8 cellular contexts compared by ENCODE assay signal in the genomic region with DNA sequence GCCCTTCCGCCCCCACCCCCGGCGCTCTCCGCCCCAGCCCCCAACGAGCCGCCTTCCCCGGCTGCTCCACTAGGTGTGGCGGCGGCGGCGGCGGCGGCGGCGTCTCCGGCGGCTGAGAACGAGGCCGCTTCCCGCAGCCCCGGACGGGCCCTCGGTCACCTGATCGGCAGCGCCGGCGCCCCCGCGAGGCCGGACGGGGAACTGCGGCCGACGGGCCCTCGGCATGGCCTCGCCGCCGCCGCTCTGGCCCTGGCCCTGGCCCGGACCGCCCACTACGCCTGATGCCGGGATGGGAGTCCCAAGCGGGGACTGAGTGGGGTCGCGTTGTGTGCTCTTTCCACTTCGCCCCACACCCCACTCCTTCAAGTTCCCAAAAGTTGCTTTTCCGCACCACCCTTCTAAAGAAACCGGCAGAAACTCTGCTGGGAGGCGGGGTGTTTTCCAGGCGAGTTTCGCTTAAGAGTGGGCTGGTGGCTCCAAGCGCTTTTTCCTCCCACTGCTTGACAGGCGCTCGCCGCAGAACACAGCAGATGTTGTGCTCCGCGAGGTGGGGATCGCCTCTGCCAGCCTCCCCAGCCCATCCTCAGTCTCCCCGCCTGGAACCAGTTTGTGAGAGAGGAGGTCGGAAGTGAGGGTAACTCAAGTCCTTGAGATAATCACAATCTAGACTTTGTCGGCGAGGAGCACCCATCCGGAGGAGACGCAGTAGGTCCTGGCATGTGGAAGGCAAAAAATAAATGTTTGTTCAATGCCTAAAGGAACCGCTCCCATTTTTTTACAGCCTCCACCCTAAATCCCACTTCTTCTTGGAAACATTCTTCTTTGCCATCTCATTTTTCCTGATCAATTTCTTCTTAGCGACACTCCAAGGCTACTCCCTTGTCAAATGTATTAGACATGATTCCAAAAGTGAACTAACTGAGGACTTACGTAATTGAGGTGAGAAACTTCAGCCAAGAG. TPM values are rescaled to one million over a fixed set of nuclear protein-coding genes. Genes with fewer than 3 reads are reported as not detected.
A peak's percentile ranks its signal among the peaks of the same experiment; 100 is the strongest.
DNase-seq lines count a peak whose midpoint lies in the region; ATAC-seq, FAIRE-seq and TF ChIP-seq lines count a peak whose summit lies in the region.

A gene with protein sequence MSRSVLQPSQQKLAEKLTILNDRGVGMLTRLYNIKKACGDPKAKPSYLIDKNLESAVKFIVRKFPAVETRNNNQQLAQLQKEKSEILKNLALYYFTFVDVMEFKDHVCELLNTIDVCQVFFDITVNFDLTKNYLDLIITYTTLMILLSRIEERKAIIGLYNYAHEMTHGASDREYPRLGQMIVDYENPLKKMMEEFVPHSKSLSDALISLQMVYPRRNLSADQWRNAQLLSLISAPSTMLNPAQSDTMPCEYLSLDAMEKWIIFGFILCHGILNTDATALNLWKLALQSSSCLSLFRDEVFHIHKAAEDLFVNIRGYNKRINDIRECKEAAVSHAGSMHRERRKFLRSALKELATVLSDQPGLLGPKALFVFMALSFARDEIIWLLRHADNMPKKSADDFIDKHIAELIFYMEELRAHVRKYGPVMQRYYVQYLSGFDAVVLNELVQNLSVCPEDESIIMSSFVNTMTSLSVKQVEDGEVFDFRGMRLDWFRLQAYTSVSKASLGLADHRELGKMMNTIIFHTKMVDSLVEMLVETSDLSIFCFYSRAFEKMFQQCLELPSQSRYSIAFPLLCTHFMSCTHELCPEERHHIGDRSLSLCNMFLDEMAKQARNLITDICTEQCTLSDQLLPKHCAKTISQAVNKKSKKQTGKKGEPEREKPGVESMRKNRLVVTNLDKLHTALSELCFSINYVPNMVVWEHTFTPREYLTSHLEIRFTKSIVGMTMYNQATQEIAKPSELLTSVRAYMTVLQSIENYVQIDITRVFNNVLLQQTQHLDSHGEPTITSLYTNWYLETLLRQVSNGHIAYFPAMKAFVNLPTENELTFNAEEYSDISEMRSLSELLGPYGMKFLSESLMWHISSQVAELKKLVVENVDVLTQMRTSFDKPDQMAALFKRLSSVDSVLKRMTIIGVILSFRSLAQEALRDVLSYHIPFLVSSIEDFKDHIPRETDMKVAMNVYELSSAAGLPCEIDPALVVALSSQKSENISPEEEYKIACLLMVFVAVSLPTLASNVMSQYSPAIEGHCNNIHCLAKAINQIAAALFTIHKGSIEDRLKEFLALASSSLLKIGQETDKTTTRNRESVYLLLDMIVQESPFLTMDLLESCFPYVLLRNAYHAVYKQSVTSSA (minus strand): TSS at position 117 of the 960 bp plus-strand sequence. CDS start 358 bp downstream, outside the sequence.

- peaks cover 26% of the 10 kb centered on the region; the same call in 1 of the 2 replicates for H3K4me1 ChIP-seq in iPS-20b (ENCODE audit: insufficient read depth, low read length)
- peaks cover 20% of the 10 kb centered on the region for H3K4me1 ChIP-seq in skeletal muscle satellite cell (ENCODE audit: control insufficient read depth, insufficient read depth, low read length)

- H3K36me3 ChIP-seq in bronchial epithelial cell (ENCODE audit: control insufficient read depth, insufficient read depth, low read length): no peaks in the 10 kb centered on the region
- H3K36me3 ChIP-seq in iPS-20b (ENCODE audit: insufficient read depth, low read depth, low read length): no peaks in the 10 kb centered on the region
- no peaks in the 10 kb centered on the region for H3K36me3 ChIP-seq in skeletal muscle satellite cell (ENCODE audit: insufficient read depth, low read length)

- H3K27ac Mint-ChIP-seq in WTC11: peak within 1 kb of the TSS; percentile 96

- H3K4me3 Mint-ChIP-seq in WTC11: peak within 1 kb of the TSS; percentile 91

- ATAC-seq in HG02678 (IDR thresholded peaks at IDR 0.05; ENCODE audit: unreplicated experiment) (peak; percentile 73), WTC11 (peak; percentile 87)

- POLR2A ChIA-PET in WTC11 (lab: Charles Lee): no interaction called here

- H3K9ac ChIP-seq in iPS-20b (ENCODE audit: low read depth, low read length) (peak within 1 kb of the TSS; percentile 80), skeletal muscle satellite cell (ENCODE audit: low read depth, low read length) (peak within 1 kb of the TSS; percentile 92)

- no peak for TF ChIP-seq POLR2A in GM12891 (IDR thresholded peaks at IDR 0.05; ENCODE audit: low read depth, low read length)

- peak within 1 kb of the TSS; percentile 96 for H3K4me2 ChIP-seq in skeletal muscle satellite cell (ENCODE audit: low read length)

- peak; percentile 81 for DNase-seq in GM12891 (ENCODE audit: insufficient read length, low spot score)
- DNase-seq in NCI-H2029 (lab: John Stamatoyannopoulos, UW): peak; percentile 76
- peak; percentile 95 for DNase-seq in WTC11 (ENCODE audit: low spot score)
- DNase-seq in bronchial epithelial cell (ENCODE audit: low read depth): peak; percentile 49
- DNase-seq in NOMO-1 treated with DMSO at 0.1 percent for 48 hours (lab: John Stamatoyannopoulos, UW; ENCODE audit: unreplicated experiment): no peak

- H3K4me3 ChIP-seq in bronchial epithelial cell (ENCODE audit: low read depth, low read length) (peak within 1 kb of the TSS; percentile 70), iPS-20b (ENCODE audit: low read length) (peak within 1 kb of the TSS; percentile 90), skeletal muscle satellite cell (ENCODE audit: low read length) (peak within 1 kb of the TSS; percentile 86)

- no peaks in the 10 kb centered on the region for H3K9me3 ChIP-seq in iPS-20b (ENCODE audit: insufficient read depth, low read depth, low read length)
- H3K9me3 ChIP-seq in skeletal muscle satellite cell (replicated peaks; ENCODE audit: low read length): no peaks in the 10 kb centered on the region

- H3K36me3 Mint-ChIP-seq in WTC11: no peaks in the 10 kb centered on the region; the same call in 1 of the 2 replicates

- H3K4me1 Mint-ChIP-seq in WTC11: peaks cover 43% of the 10 kb centered on the region

- H3K27me3 ChIP-seq in bronchial epithelial cell (ENCODE audit: control insufficient read depth, insufficient read depth, low read length) (no peaks in the 10 kb centered on the region), iPS-20b (ENCODE audit: insufficient read depth, low read length) (peaks cover 10% of the 10 kb centered on the region), skeletal muscle satellite cell (ENCODE audit: control insufficient read depth, insufficient read depth, low read length) (no peaks in the 10 kb centered on the region)

- H3K27me3 Mint-ChIP-seq in WTC11 (ENCODE audit: low read depth): no peaks in the 10 kb centered on the region

- CTCF ChIA-PET in WTC11 (lab: Charles Lee): interaction anchor here (0.7 to 1.4 kb wide), 2 partner anchors 41 to 43 kb away, joined by 3 to 6 read pairs; a partner anchor contains a TSS

- no peaks in the 10 kb centered on the region for H3K9me3 Mint-ChIP-seq in WTC11

- no peak within 1 kb of the TSS for H3K27ac ChIP-seq in iPS-20b (ENCODE audit: low read length)

- TF ChIP-seq CTCF in WTC11 (IDR thresholded peaks at IDR 0.05) (peak; percentile 93), bronchial epithelial cell (IDR thresholded peaks at IDR 0.05; ENCODE audit: insufficient read depth, low read length, severe bottlenecking) (peak; percentile 64)

- FAIRE-seq in GM12891 (lab: Jason Lieb, UNC): peak; percentile 82
- FAIRE-seq in bronchial epithelial cell (lab: Jason Lieb, UNC): no peak

TF ChIP-seq in GM12891, 5 proteins besides CTCF, POLR2A, EP300 and RAD21:
- TF ChIP-seq SPI1 (IDR thresholded peaks at IDR 0.05; ENCODE audit: low read depth, low read length) (no peak), POU2F2 (IDR thresholded peaks at IDR 0.05; ENCODE audit: low read depth, low read length) (no peak), TAF1 (IDR thresholded peaks at IDR 0.05; ENCODE audit: low read depth, low read length) (no peak), PAX5 (IDR thresholded peaks at IDR 0.05; ENCODE audit: insufficient read depth, low read length, severe bottlenecking) (no peak), POLR2AphosphoS5 (IDR thresholded peaks at IDR 0.05; ENCODE audit: low read depth, low read length) (no peak)

TF ChIP-seq in WTC11, 78 proteins besides CTCF, POLR2A, EP300 and RAD21 (continues in another document):
- TF ChIP-seq, protein P1, sequence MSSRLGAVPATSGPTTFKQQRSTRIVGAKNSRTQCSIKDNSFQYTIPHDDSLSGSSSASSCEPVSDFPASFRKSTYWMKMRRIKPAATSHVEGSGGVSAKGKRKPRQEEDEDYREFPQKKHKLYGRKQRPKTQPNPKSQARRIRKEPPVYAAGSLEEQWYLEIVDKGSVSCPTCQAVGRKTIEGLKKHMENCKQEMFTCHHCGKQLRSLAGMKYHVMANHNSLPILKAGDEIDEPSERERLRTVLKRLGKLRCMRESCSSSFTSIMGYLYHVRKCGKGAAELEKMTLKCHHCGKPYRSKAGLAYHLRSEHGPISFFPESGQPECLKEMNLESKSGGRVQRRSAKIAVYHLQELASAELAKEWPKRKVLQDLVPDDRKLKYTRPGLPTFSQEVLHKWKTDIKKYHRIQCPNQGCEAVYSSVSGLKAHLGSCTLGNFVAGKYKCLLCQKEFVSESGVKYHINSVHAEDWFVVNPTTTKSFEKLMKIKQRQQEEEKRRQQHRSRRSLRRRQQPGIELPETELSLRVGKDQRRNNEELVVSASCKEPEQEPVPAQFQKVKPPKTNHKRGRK (CRISPR knock-in tag; IDR thresholded peaks at IDR 0.05; ENCODE audit: borderline replicate concordance): no peak
- peak; percentile 33; the same call in 1 of the 2 replicates for TF ChIP-seq ETV6 (CRISPR knock-in tag; IDR thresholded peaks at IDR 0.05)

RNA-seq across cellular contexts. Expression of the gene that starts here (rescaled TPM):
- polyA plus RNA-seq in GM12891 (2012; ENCODE audit: low read depth, missing spikeins): 3.5 TPM
- total RNA-seq in WTC11 (2021) (148 to 173 TPM (median 149 TPM) in 3 replicates), bronchial epithelial cell (180 and 214 TPM in 2 replicates)
- total RNA-seq in skeletal muscle satellite cell (2012; rRNA removed): 110 and 125 TPM in 2 replicates
